ENCODE assay signal across 1 cellular context in genomic region chr4:32700838-32701237, GRCh38.
TF ChIP-seq lines count a peak whose summit lies in the region.

No MANE protein-coding gene starts in this region.

TF ChIP-seq in GM23338, 12 proteins besides CTCF, POLR2A, EP300 and RAD21 (continued from another document):
- TF ChIP-seq REST (IDR thresholded peaks at IDR 0.05; ENCODE audit: unreplicated experiment) = no peak
- TF ChIP-seq POLR2AphosphoS5 (IDR thresholded peaks at IDR 0.05; ENCODE audit: low read depth) = no peak
- TF ChIP-seq ETS1 (IDR thresholded peaks at IDR 0.05) = no peak
- TF ChIP-seq JUNB (IDR thresholded peaks at IDR 0.05; ENCODE audit: unreplicated experiment) = no peak
- TF ChIP-seq NANOG (IDR thresholded peaks at IDR 0.05; ENCODE audit: borderline replicate concordance) = no peak
- TF ChIP-seq EZH2 (IDR thresholded peaks at IDR 0.05; ENCODE audit: low read depth, unreplicated experiment) = no peak
